ENCODE assay signal across 1 cellular context in the genomic region with DNA sequence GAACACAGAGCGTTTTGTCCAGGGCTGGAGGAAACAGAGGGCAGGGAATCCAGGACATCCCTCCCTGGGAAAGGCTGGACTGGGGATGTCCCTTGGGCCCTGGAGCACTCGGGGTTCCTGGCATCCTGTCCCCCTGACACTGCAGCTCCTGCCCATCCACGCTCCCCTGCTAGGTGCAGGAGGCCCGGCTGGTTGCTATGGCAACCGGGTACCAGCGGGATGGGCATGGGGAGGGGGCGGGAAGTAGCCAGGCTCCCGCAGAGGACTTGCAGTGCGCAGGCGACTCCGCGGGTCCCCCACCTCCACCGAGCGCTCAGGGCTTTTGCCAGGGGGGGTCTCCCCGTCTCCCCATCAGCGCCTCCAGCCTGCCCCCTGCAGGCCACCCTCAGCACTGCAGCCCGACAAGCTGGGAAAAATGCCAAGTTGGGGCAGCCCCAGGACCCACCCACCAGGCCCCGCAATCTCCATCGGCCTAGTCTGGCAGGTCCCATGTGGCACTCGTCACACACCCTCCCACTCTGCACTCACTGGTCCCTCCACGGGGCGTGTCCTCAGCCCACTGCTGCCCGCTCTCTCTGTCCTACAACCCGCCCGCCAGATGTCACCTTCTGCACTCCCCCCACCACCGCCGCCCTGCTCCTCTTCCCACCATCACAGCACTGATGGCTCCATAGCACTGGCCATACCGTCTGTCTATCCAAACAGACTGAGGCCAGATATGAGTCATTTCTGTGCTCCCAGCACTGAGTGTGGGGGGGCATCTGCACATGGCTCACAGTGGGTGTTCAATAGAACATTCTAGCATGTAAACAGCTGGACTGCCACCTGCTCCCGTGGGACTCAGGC.
TF ChIP-seq lines count a peak whose summit lies in the region.

No MANE protein-coding gene starts in this region.

TF ChIP-seq in K562, 482 proteins besides CTCF, POLR2A, EP300 and RAD21 (continues in another document):
- TF ChIP-seq, protein P1, sequence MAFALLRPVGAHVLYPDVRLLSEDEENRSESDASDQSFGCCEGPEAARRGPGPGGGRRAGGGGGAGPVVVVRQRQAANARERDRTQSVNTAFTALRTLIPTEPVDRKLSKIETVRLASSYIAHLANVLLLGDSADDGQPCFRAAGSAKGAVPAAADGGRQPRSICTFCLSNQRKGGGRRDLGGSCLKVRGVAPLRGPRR (CRISPR knock-in tag; IDR thresholded peaks at IDR 0.05), result no peak
- TF ChIP-seq SIRT6 (IDR thresholded peaks at IDR 0.05; ENCODE audit: low read depth, low read length), result no peak
- peak; percentile 35; the same call in 1 of the 2 replicates for TF ChIP-seq RB1 (IDR thresholded peaks at IDR 0.05; ENCODE audit: low read depth)
- 0 out of 2 replicates have a peak, but pooled peaks have one; percentile 20 for TF ChIP-seq XRCC5 (IDR thresholded peaks at IDR 0.05; ENCODE audit: low read depth, low read length)
- no peak for TF ChIP-seq RBM39 (optimal IDR thresholded peaks at IDR 0.05; ENCODE audit: low read depth, low read length)
- no peak for TF ChIP-seq SRSF1 (IDR thresholded peaks at IDR 0.05; ENCODE audit: low read depth, low read length)
- TF ChIP-seq, protein P2, sequence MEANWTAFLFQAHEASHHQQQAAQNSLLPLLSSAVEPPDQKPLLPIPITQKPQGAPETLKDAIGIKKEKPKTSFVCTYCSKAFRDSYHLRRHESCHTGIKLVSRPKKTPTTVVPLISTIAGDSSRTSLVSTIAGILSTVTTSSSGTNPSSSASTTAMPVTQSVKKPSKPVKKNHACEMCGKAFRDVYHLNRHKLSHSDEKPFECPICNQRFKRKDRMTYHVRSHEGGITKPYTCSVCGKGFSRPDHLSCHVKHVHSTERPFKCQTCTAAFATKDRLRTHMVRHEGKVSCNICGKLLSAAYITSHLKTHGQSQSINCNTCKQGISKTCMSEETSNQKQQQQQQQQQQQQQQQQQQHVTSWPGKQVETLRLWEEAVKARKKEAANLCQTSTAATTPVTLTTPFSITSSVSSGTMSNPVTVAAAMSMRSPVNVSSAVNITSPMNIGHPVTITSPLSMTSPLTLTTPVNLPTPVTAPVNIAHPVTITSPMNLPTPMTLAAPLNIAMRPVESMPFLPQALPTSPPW (CRISPR knock-in tag; IDR thresholded peaks at IDR 0.05), result peak; percentile 33; the same call in 1 of the 2 replicates
- TF ChIP-seq SMAD1 (IDR thresholded peaks at IDR 0.05; ENCODE audit: low read depth, low read length, partially characterized antibody), result no peak
- TF ChIP-seq, protein P3, sequence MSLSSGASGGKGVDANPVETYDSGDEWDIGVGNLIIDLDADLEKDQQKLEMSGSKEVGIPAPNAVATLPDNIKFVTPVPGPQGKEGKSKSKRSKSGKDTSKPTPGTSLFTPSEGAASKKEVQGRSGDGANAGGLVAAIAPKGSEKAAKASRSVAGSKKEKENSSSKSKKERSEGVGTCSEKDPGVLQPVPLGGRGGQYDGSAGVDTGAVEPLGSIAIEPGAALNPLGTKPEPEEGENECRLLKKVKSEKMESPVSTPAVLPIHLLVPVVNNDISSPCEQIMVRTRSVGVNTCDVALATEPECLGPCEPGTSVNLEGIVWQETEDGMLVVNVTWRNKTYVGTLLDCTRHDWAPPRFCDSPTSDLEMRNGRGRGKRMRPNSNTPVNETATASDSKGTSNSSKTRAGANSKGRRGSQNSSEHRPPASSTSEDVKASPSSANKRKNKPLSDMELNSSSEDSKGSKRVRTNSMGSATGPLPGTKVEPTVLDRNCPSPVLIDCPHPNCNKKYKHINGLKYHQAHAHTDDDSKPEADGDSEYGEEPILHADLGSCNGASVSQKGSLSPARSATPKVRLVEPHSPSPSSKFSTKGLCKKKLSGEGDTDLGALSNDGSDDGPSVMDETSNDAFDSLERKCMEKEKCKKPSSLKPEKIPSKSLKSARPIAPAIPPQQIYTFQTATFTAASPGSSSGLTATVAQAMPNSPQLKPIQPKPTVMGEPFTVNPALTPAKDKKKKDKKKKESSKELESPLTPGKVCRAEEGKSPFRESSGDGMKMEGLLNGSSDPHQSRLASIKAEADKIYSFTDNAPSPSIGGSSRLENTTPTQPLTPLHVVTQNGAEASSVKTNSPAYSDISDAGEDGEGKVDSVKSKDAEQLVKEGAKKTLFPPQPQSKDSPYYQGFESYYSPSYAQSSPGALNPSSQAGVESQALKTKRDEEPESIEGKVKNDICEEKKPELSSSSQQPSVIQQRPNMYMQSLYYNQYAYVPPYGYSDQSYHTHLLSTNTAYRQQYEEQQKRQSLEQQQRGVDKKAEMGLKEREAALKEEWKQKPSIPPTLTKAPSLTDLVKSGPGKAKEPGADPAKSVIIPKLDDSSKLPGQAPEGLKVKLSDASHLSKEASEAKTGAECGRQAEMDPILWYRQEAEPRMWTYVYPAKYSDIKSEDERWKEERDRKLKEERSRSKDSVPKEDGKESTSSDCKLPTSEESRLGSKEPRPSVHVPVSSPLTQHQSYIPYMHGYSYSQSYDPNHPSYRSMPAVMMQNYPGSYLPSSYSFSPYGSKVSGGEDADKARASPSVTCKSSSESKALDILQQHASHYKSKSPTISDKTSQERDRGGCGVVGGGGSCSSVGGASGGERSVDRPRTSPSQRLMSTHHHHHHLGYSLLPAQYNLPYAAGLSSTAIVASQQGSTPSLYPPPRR (CRISPR knock-in tag; IDR thresholded peaks at IDR 0.05; ENCODE audit: borderline replicate concordance), result no peak
- no peak for TF ChIP-seq DIDO1 (tag; IDR thresholded peaks at IDR 0.05; ENCODE audit: low read depth)
- TF ChIP-seq, protein P4, sequence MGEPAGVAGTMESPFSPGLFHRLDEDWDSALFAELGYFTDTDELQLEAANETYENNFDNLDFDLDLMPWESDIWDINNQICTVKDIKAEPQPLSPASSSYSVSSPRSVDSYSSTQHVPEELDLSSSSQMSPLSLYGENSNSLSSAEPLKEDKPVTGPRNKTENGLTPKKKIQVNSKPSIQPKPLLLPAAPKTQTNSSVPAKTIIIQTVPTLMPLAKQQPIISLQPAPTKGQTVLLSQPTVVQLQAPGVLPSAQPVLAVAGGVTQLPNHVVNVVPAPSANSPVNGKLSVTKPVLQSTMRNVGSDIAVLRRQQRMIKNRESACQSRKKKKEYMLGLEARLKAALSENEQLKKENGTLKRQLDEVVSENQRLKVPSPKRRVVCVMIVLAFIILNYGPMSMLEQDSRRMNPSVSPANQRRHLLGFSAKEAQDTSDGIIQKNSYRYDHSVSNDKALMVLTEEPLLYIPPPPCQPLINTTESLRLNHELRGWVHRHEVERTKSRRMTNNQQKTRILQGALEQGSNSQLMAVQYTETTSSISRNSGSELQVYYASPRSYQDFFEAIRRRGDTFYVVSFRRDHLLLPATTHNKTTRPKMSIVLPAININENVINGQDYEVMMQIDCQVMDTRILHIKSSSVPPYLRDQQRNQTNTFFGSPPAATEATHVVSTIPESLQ (CRISPR knock-in tag; IDR thresholded peaks at IDR 0.05), result no peak
- TF ChIP-seq ILK (tag; IDR thresholded peaks at IDR 0.05; ENCODE audit: borderline replicate concordance, low read depth), result no peak
- 0 out of 2 replicates have a peak, but pooled peaks have one; percentile 15 for TF ChIP-seq SMC3 (conservative IDR thresholded peaks at IDR 0.05; ENCODE audit: insufficient read depth, low read depth, low read length)
- TF ChIP-seq GTF2F1 (IDR thresholded peaks at IDR 0.05; ENCODE audit: low read depth, low read length), result no peak
- no peak for TF ChIP-seq ZNF764 (CRISPR knock-in tag; IDR thresholded peaks at IDR 0.05; ENCODE audit: low read depth)
- no peak for TF ChIP-seq ZNF124 (CRISPR knock-in tag; IDR thresholded peaks at IDR 0.05)
- no peak for TF ChIP-seq ZNF232 (CRISPR knock-in tag; IDR thresholded peaks at IDR 0.05)
- no peak for TF ChIP-seq STAG1 (CRISPR knock-in tag; IDR thresholded peaks at IDR 0.05; ENCODE audit: borderline replicate concordance)
- TF ChIP-seq, protein P5, sequence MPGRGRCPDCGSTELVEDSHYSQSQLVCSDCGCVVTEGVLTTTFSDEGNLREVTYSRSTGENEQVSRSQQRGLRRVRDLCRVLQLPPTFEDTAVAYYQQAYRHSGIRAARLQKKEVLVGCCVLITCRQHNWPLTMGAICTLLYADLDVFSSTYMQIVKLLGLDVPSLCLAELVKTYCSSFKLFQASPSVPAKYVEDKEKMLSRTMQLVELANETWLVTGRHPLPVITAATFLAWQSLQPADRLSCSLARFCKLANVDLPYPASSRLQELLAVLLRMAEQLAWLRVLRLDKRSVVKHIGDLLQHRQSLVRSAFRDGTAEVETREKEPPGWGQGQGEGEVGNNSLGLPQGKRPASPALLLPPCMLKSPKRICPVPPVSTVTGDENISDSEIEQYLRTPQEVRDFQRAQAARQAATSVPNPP (IDR thresholded peaks at IDR 0.05; ENCODE audit: borderline replicate concordance, insufficient read depth, insufficient read length), result no peak
- no peak for TF ChIP-seq HNRNPK (IDR thresholded peaks at IDR 0.05; ENCODE audit: low read depth, low read length, poor library complexity, severe bottlenecking)
- no peak for TF ChIP-seq ZNF584 (CRISPR knock-in tag; IDR thresholded peaks at IDR 0.05; ENCODE audit: low read depth)
- no peak for TF ChIP-seq KLF13 (tag; IDR thresholded peaks at IDR 0.05; ENCODE audit: borderline replicate concordance, low read depth)
- TF ChIP-seq, protein P6, sequence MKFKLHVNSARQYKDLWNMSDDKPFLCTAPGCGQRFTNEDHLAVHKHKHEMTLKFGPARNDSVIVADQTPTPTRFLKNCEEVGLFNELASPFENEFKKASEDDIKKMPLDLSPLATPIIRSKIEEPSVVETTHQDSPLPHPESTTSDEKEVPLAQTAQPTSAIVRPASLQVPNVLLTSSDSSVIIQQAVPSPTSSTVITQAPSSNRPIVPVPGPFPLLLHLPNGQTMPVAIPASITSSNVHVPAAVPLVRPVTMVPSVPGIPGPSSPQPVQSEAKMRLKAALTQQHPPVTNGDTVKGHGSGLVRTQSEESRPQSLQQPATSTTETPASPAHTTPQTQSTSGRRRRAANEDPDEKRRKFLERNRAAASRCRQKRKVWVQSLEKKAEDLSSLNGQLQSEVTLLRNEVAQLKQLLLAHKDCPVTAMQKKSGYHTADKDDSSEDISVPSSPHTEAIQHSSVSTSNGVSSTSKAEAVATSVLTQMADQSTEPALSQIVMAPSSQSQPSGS (CRISPR knock-in tag; IDR thresholded peaks at IDR 0.05), result no peak
- no peak for TF ChIP-seq HDAC3 (IDR thresholded peaks at IDR 0.05; ENCODE audit: borderline replicate concordance, partially characterized antibody)
- TF ChIP-seq, protein P7, sequence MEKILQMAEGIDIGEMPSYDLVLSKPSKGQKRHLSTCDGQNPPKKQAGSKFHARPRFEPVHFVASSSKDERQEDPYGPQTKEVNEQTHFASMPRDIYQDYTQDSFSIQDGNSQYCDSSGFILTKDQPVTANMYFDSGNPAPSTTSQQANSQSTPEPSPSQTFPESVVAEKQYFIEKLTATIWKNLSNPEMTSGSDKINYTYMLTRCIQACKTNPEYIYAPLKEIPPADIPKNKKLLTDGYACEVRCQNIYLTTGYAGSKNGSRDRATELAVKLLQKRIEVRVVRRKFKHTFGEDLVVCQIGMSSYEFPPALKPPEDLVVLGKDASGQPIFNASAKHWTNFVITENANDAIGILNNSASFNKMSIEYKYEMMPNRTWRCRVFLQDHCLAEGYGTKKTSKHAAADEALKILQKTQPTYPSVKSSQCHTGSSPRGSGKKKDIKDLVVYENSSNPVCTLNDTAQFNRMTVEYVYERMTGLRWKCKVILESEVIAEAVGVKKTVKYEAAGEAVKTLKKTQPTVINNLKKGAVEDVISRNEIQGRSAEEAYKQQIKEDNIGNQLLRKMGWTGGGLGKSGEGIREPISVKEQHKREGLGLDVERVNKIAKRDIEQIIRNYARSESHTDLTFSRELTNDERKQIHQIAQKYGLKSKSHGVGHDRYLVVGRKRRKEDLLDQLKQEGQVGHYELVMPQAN (IDR thresholded peaks at IDR 0.05; ENCODE audit: borderline replicate concordance), result no peak
- 0 out of 2 replicates have a peak, but pooled peaks have one; percentile 27 for TF ChIP-seq JUND (IDR thresholded peaks at IDR 0.05; ENCODE audit: borderline replicate concordance, low read depth, low read length)
- TF ChIP-seq JUND (tag; IDR thresholded peaks at IDR 0.05; ENCODE audit: borderline replicate concordance, low read depth, low read length), result no peak
- TF ChIP-seq, protein P8, sequence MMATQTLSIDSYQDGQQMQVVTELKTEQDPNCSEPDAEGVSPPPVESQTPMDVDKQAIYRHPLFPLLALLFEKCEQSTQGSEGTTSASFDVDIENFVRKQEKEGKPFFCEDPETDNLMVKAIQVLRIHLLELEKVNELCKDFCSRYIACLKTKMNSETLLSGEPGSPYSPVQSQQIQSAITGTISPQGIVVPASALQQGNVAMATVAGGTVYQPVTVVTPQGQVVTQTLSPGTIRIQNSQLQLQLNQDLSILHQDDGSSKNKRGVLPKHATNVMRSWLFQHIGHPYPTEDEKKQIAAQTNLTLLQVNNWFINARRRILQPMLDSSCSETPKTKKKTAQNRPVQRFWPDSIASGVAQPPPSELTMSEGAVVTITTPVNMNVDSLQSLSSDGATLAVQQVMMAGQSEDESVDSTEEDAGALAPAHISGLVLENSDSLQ (IDR thresholded peaks at IDR 0.05), result peak; percentile 36; the same call in 1 of the 2 replicates
- TF ChIP-seq, protein P9, sequence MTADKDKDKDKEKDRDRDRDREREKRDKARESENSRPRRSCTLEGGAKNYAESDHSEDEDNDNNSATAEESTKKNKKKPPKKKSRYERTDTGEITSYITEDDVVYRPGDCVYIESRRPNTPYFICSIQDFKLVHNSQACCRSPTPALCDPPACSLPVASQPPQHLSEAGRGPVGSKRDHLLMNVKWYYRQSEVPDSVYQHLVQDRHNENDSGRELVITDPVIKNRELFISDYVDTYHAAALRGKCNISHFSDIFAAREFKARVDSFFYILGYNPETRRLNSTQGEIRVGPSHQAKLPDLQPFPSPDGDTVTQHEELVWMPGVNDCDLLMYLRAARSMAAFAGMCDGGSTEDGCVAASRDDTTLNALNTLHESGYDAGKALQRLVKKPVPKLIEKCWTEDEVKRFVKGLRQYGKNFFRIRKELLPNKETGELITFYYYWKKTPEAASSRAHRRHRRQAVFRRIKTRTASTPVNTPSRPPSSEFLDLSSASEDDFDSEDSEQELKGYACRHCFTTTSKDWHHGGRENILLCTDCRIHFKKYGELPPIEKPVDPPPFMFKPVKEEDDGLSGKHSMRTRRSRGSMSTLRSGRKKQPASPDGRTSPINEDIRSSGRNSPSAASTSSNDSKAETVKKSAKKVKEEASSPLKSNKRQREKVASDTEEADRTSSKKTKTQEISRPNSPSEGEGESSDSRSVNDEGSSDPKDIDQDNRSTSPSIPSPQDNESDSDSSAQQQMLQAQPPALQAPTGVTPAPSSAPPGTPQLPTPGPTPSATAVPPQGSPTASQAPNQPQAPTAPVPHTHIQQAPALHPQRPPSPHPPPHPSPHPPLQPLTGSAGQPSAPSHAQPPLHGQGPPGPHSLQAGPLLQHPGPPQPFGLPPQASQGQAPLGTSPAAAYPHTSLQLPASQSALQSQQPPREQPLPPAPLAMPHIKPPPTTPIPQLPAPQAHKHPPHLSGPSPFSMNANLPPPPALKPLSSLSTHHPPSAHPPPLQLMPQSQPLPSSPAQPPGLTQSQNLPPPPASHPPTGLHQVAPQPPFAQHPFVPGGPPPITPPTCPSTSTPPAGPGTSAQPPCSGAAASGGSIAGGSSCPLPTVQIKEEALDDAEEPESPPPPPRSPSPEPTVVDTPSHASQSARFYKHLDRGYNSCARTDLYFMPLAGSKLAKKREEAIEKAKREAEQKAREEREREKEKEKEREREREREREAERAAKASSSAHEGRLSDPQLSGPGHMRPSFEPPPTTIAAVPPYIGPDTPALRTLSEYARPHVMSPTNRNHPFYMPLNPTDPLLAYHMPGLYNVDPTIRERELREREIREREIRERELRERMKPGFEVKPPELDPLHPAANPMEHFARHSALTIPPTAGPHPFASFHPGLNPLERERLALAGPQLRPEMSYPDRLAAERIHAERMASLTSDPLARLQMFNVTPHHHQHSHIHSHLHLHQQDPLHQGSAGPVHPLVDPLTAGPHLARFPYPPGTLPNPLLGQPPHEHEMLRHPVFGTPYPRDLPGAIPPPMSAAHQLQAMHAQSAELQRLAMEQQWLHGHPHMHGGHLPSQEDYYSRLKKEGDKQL (CRISPR knock-in tag; IDR thresholded peaks at IDR 0.05; ENCODE audit: borderline replicate concordance), result no peak
- no peak for TF ChIP-seq HNRNPL (IDR thresholded peaks at IDR 0.05; ENCODE audit: low read depth, low read length)
- TF ChIP-seq FUS (optimal IDR thresholded peaks at IDR 0.05; ENCODE audit: low read depth, low read length), result no peak
- no peak for TF ChIP-seq CXXC5 (CRISPR knock-in tag; IDR thresholded peaks at IDR 0.05)
- no peak; the same call in 1 of the 2 replicates for TF ChIP-seq EGR1 (conservative IDR thresholded peaks at IDR 0.05)
